ENCODE assay signal across 1 cellular context in the genomic region with DNA sequence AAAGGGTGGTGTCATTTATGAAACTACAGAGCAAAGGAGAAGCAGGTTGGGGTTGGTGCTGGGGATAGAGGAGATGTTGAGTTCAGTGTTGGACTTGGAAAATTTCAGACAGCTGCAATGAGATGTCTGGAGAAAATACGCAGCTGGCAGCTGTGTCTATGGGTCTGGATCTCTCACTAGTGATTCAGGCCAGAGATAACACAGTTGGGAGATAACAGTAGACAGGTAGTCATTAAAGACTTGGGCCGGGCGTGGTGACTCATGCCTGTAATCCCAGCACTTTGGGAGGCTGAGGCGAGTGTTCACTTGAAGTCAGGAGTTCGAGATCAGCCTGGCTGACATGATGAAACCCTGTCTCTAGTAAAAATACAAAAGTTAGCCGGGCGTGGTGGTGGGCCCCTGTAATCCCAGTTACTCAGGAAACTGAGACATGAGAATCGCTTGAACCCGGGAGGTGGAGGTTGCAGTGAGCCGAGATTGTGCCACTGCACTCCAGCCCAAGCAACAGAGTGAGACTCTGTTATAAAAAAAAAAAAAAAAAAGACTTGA.
TF ChIP-seq lines count a peak whose summit lies in the region.

No MANE protein-coding gene starts in this region.

TF ChIP-seq in HEK293, 187 proteins besides CTCF, POLR2A, EP300 and RAD21 (continued from another document):
- TF ChIP-seq, protein P1, sequence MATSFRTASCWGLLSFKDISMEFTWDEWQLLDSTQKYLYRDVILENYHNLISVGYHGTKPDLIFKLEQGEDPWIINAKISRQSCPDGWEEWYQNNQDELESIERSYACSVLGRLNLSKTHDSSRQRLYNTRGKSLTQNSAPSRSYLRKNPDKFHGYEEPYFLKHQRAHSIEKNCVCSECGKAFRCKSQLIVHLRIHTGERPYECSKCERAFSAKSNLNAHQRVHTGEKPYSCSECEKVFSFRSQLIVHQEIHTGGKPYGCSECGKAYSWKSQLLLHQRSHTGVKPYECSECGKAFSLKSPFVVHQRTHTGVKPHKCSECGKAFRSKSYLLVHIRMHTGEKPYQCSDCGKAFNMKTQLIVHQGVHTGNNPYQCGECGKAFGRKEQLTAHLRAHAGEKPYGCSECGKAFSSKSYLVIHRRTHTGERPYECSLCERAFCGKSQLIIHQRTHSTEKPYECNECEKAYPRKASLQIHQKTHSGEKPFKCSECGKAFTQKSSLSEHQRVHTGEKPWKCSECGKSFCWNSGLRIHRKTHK (tag by site-specific recombination; IDR thresholded peaks at IDR 0.05): no peak
- TF ChIP-seq, protein P2, sequence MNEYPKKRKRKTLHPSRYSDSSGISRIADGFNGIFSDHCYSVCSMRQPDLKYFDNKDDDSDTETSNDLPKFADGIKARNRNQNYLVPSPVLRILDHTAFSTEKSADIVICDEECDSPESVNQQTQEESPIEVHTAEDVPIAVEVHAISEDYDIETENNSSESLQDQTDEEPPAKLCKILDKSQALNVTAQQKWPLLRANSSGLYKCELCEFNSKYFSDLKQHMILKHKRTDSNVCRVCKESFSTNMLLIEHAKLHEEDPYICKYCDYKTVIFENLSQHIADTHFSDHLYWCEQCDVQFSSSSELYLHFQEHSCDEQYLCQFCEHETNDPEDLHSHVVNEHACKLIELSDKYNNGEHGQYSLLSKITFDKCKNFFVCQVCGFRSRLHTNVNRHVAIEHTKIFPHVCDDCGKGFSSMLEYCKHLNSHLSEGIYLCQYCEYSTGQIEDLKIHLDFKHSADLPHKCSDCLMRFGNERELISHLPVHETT (tag by site-specific recombination; IDR thresholded peaks at IDR 0.05): 0 out of 2 replicates have a peak, but pooled peaks have one; percentile 39
- TF ChIP-seq, protein P3, sequence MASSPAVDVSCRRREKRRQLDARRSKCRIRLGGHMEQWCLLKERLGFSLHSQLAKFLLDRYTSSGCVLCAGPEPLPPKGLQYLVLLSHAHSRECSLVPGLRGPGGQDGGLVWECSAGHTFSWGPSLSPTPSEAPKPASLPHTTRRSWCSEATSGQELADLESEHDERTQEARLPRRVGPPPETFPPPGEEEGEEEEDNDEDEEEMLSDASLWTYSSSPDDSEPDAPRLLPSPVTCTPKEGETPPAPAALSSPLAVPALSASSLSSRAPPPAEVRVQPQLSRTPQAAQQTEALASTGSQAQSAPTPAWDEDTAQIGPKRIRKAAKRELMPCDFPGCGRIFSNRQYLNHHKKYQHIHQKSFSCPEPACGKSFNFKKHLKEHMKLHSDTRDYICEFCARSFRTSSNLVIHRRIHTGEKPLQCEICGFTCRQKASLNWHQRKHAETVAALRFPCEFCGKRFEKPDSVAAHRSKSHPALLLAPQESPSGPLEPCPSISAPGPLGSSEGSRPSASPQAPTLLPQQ (tag by site-specific recombination; IDR thresholded peaks at IDR 0.05): 0 out of 2 replicates have a peak, but pooled peaks have one; percentile 24
- TF ChIP-seq, protein P4, sequence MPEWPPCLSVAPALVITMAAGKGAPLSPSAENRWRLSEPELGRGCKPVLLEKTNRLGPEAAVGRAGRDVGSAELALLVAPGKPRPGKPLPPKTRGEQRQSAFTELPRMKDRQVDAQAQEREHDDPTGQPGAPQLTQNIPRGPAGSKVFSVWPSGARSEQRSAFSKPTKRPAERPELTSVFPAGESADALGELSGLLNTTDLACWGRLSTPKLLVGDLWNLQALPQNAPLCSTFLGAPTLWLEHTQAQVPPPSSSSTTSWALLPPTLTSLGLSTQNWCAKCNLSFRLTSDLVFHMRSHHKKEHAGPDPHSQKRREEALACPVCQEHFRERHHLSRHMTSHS (tag by site-specific recombination; IDR thresholded peaks at IDR 0.05): no peak
- 0 out of 2 replicates have a peak, but pooled peaks have one; percentile 24 for TF ChIP-seq KLF8 (tag by site-specific recombination; IDR thresholded peaks at IDR 0.05)
- TF ChIP-seq SP7 (tag by site-specific recombination; IDR thresholded peaks at IDR 0.05): peak; percentile 93
- TF ChIP-seq, protein P5, sequence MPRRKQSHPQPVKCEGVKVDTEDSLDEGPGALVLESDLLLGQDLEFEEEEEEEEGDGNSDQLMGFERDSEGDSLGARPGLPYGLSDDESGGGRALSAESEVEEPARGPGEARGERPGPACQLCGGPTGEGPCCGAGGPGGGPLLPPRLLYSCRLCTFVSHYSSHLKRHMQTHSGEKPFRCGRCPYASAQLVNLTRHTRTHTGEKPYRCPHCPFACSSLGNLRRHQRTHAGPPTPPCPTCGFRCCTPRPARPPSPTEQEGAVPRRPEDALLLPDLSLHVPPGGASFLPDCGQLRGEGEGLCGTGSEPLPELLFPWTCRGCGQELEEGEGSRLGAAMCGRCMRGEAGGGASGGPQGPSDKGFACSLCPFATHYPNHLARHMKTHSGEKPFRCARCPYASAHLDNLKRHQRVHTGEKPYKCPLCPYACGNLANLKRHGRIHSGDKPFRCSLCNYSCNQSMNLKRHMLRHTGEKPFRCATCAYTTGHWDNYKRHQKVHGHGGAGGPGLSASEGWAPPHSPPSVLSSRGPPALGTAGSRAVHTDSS (tag by site-specific recombination; IDR thresholded peaks at IDR 0.05): no peak
- TF ChIP-seq, protein P6, sequence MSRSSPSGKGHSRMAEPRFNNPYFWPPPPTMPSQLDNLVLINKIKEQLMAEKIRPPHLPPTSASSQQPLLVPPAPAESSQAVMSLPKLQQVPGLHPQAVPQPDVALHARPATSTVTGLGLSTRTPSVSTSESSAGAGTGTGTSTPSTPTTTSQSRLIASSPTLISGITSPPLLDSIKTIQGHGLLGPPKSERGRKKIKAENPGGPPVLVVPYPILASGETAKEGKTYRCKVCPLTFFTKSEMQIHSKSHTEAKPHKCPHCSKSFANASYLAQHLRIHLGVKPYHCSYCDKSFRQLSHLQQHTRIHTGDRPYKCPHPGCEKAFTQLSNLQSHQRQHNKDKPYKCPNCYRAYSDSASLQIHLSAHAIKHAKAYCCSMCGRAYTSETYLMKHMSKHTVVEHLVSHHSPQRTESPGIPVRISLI (tag by site-specific recombination; IDR thresholded peaks at IDR 0.05): 0 out of 2 replicates have a peak, but pooled peaks have one; percentile 34
- TF ChIP-seq SP3 (tag by site-specific recombination; IDR thresholded peaks at IDR 0.05): 0 out of 2 replicates have a peak, but pooled peaks have one; percentile 10
- TF ChIP-seq PRDM1 (tag by site-specific recombination; IDR thresholded peaks at IDR 0.05): no peak
- TF ChIP-seq ZNF629 (tag by site-specific recombination; IDR thresholded peaks at IDR 0.05): peak; percentile 32; the same call in 1 of the 2 replicates
- TF ChIP-seq ZNF600 (tag by site-specific recombination; IDR thresholded peaks at IDR 0.05): peak; percentile 50; the same call in 1 of the 2 replicates
